ENCODE assay signal across 1 cellular context in the genomic region with DNA sequence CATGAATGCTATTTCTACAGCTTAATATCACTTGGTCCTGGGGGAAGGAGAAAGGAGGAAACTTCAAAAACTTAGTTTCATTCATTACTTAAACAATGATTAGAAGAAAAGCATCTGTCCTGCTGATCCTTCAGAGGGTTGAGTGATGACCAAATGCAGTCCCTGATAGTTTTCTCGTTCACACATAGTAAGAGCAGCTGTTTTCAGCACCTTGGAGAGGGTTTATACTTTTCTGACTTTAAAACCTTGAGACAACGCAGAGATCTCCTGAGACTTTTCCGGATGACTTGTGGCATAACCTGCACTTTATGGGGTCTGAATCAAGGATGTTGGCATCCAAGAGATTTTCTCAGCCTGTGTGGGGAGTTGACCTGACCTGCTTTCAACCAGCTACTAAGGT.
TF ChIP-seq lines count a peak whose summit lies in the region.

No MANE protein-coding gene starts in this region.

TF ChIP-seq in HepG2, 621 proteins besides CTCF, POLR2A, EP300 and RAD21 (continued from another document):
- TF ChIP-seq, protein P1, sequence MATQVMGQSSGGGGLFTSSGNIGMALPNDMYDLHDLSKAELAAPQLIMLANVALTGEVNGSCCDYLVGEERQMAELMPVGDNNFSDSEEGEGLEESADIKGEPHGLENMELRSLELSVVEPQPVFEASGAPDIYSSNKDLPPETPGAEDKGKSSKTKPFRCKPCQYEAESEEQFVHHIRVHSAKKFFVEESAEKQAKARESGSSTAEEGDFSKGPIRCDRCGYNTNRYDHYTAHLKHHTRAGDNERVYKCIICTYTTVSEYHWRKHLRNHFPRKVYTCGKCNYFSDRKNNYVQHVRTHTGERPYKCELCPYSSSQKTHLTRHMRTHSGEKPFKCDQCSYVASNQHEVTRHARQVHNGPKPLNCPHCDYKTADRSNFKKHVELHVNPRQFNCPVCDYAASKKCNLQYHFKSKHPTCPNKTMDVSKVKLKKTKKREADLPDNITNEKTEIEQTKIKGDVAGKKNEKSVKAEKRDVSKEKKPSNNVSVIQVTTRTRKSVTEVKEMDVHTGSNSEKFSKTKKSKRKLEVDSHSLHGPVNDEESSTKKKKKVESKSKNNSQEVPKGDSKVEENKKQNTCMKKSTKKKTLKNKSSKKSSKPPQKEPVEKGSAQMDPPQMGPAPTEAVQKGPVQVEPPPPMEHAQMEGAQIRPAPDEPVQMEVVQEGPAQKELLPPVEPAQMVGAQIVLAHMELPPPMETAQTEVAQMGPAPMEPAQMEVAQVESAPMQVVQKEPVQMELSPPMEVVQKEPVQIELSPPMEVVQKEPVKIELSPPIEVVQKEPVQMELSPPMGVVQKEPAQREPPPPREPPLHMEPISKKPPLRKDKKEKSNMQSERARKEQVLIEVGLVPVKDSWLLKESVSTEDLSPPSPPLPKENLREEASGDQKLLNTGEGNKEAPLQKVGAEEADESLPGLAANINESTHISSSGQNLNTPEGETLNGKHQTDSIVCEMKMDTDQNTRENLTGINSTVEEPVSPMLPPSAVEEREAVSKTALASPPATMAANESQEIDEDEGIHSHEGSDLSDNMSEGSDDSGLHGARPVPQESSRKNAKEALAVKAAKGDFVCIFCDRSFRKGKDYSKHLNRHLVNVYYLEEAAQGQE (IDR thresholded peaks at IDR 0.05; ENCODE audit: borderline replicate concordance in 1 of 2, low read depth in 1 of 2, low read length in 2 of 2): peak; percentile 35 to 92
- TF ChIP-seq PTBP1 (IDR thresholded peaks at IDR 0.05; ENCODE audit: low read depth, low read length, poor library complexity, severe bottlenecking) (no peak), EHMT2 (IDR thresholded peaks at IDR 0.05; ENCODE audit: borderline replicate concordance, low read depth, low read length) (0 out of 2 replicates have a peak, but pooled peaks have one; percentile 27), GFI1 (CRISPR knock-in tag; IDR thresholded peaks at IDR 0.05; ENCODE audit: borderline replicate concordance) (no peak), MIER2 (CRISPR knock-in tag; IDR thresholded peaks at IDR 0.05) (peak; percentile 89)
